In genomic region chr10:51046668-51047067, GRCh38 we compare ENCODE assay signal across 22 cellular contexts. TPM values are rescaled to one million over a fixed set of nuclear protein-coding genes. Genes with fewer than 3 reads are reported as not detected.
"Had no signal": no experiment of that assay in that cellular context is flagged by ENCODE, and none has a peak within 500 bp of the region (broad histone marks: within the 10 kb centered on the region; RNA-seq: fewer than 3 reads in every experiment).

No MANE protein-coding gene starts in this region.

- H3K9ac ChIP-seq: SK-N-SH had no signal

- H3K9me3 ChIP-seq: body of pancreas, gastrocnemius medialis, lower lobe of right lung, neutrophil, pancreas, SK-N-SH, thyroid gland had no signal

- H3K4me1 ChIP-seq: lower lobe of right lung, pancreas, thyroid gland had no signal

- H3K4me3 ChIP-seq: body of pancreas, gastrocnemius medialis, lower lobe of right lung, pancreas, thyroid gland had no signal

- DNase-seq: activated CD4-positive, alpha-beta memory T cell treated with anti-CD3 and anti-CD28 coated beads for 36 hours; activated CD4-positive, alpha-beta T cell treated with anti-CD3 and anti-CD28 coated beads for 48 hours; activated effector memory CD4-positive, alpha-beta T cell treated with Interleukin-2 at 50 U/mL for 16 hours; activated naive CD4-positive, alpha-beta T cell treated with anti-CD3 and anti-CD28 coated beads for 36 hours; activated naive CD8-positive, alpha-beta T cell treated with anti-CD3 and anti-CD28 coated beads, Interleukin-2, amount 10 ng/mL, durations not matched to agents 7 days and 5 days; activated T-cell treated with anti-CD3 and anti-CD28 coated beads, Interleukin-2, amount 50 U/mL, for 72 hours; amygdala; dermis blood vessel endothelial cell; effector memory CD4-positive, alpha-beta T cell; gastrocnemius medialis; islet precursor cell; left cardiac atrium; lower lobe of right lung; naive thymus-derived CD8-positive, alpha-beta T cell; pancreas; SK-N-SH; stimulated activated CD4-positive, alpha-beta T cell treated with anti-CD3 and anti-CD28 coated beads, Interleukin-4, amount 100 ng/mL, for 24 hours; stimulated activated naive CD4-positive, alpha-beta T cell treated with Interleukin-2 at 50 U/mL for 16 hours; thyroid gland had no signal

- H3K27me3 ChIP-seq: body of pancreas, gastrocnemius medialis, neutrophil, pancreas, thyroid gland had no signal

- H3K4me2 ChIP-seq: SK-N-SH had no signal

- H3K36me3 ChIP-seq: gastrocnemius medialis, lower lobe of right lung, neutrophil, pancreas, thyroid gland had no signal

- ATAC-seq: activated T-cell treated with anti-CD3 and anti-CD28 coated beads, Interleukin-2, amount 50 U/mL, for 72 hours; body of pancreas; gastrocnemius medialis; lower lobe of right lung; naive thymus-derived CD8-positive, alpha-beta T cell; pancreas had no signal

- FAIRE-seq: pancreas had no signal

- H3K27ac ChIP-seq: body of pancreas, gastrocnemius medialis, lower lobe of right lung, neutrophil, pancreas, thyroid gland had no signal

RNA-seq across cellular contexts. Expression of gene PRKG1, which starts 27.6 kb away (rescaled TPM):
- total RNA-seq: activated CD4-positive, alpha-beta memory T cell treated with anti-CD3 and anti-CD28 coated beads for 36 hours; activated naive CD4-positive, alpha-beta T cell treated with anti-CD3 and anti-CD28 coated beads for 36 hours; activated naive CD8-positive, alpha-beta T cell treated with anti-CD3 and anti-CD28 coated beads, Interleukin-2, amount 10 ng/mL, durations not matched to agents 7 days and 5 days; activated T-cell treated with anti-CD3 and anti-CD28 coated beads, Interleukin-2, amount 50 U/mL, for 72 hours; naive thymus-derived CD8-positive, alpha-beta T cell; T-helper 2 cell treated with Interferon-gamma antibody and Interleukin-4, amounts not matched to agents 100 ng/mL and 5 ng/mL, for 36 hours had no signal
- polyA plus RNA-seq: naive thymus-derived CD8-positive, alpha-beta T cell had no signal
